In the genomic region with DNA sequence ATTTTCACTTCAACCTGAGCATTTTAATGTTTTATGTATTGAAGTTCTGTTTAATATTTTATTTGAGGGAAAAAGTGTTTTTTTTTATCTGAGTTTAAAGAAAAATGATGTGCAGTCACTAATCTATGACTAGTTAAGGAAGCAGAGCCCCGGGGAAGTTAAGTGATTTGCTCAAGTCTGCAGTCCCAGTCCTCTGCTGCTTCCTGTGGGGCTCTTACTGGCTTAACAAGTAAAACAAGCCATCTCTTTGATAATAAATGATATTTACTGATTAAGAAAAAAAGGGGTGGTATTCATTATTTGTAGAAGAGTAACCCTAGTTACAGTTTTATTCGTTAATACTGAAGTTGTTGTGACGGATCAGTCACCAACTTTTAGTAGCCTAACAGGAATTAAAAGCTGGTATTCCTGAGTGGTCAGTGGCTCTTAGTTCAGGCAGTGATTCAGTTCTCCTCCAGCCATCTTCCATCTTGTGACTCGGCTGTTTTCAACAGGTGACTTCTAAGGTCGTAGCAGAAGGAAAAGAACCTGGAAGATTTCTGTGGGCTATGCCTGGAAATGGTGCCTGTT, we compare ENCODE assay signal across 18 cellular contexts. TPM values are rescaled to one million over a fixed set of nuclear protein-coding genes. Genes with fewer than 3 reads are reported as not detected.
DNase-seq lines count a peak whose midpoint lies in the region; ATAC-seq and TF ChIP-seq lines count a peak whose summit lies in the region.
"Had no signal": no experiment of that assay in that cellular context is flagged by ENCODE, and none has a peak within 500 bp of the region (broad histone marks: within the 10 kb centered on the region; RNA-seq: fewer than 3 reads in every experiment).

No MANE protein-coding gene starts in this region.

- peaks cover 95 to 96% (median 96%) of the 10 kb centered on the region in 3 donors for H3K4me1 Mint-ChIP-seq in T-cell

- H3K27me3 ChIP-seq in body of pancreas = no peaks in the 10 kb centered on the region
- H3K27me3 ChIP-seq: right lobe of liver, SJCRH30 had no signal

- TF ChIP-seq POLR2A in body of pancreas (IDR thresholded peaks at IDR 0.05) (no peak), lower leg skin (IDR thresholded peaks at IDR 0.05) (no peak)

- WGBS in body of pancreas, 2 donors = 49 to 71% methylated on average over 5 of the region's 5 CpGs
- 71 to 72% methylated on average over 5 of the region's 5 CpGs for WGBS in lower leg skin, 2 donors

- no peak for TF ChIP-seq CTCF in body of pancreas (IDR thresholded peaks at IDR 0.05)
- no peak for TF ChIP-seq CTCF in lower leg skin (IDR thresholded peaks at IDR 0.05)

- no peaks in the 10 kb centered on the region for H3K4me1 ChIP-seq in body of pancreas
- H3K4me1 ChIP-seq: esophagus muscularis mucosa, right lobe of liver, SJCRH30 had no signal

- no peaks in the 10 kb centered on the region for H3K27me3 Mint-ChIP-seq in T-cell

- H3K27ac ChIP-seq in body of pancreas = peak overlapping the region; percentile 11 to 76 (median 48)
- H3K27ac ChIP-seq: esophagus muscularis mucosa, right lobe of liver, SJCRH30 had no signal

- POLR2A ChIA-PET in T-cell (lab: Charles Lee) = interaction anchor here (1.2 to 2.7 kb wide), 2 partner anchors 13 to 21 kb away, joined by 3 to 19 read pairs; partner anchors contain the start of gene BICDL1 (in 1 of the 2)

- H3K9me3 Mint-ChIP-seq in T-cell = no peaks in the 10 kb centered on the region

- CTCF ChIA-PET in T-cell (lab: Charles Lee) = interaction anchor here in 1 of 2 donors (0.7 to 2.1 kb wide), 2 partner anchors 20 to 22 kb away, joined by 4 to 5 read pairs; partner anchors contain the start of gene BICDL1

- H3K36me3 Mint-ChIP-seq in T-cell = peaks cover 41% of the 10 kb centered on the region

- peak overlapping the region; percentile 90 to 93 for H3K27ac Mint-ChIP-seq in T-cell

- no peak overlapping the region for H3K4me3 ChIP-seq in body of pancreas
- H3K4me3 ChIP-seq in lower leg skin (ENCODE audit: low read depth, poor library complexity, severe bottlenecking) = no peak overlapping the region
- H3K4me3 ChIP-seq: esophagus muscularis mucosa, HAP-1, right lobe of liver, SJCRH30 had no signal

- H3K4me3 Mint-ChIP-seq in T-cell = peak overlapping the region in 2 of 3 donors; percentile 22 to 77

- intact Hi-C loops in body of pancreas (cut with DNase I) (no loop called here), lower leg skin (cut with DNase I; ENCODE audit: low total_unique reads) (no loop called here)

- no peaks in the 10 kb centered on the region for H3K9me3 ChIP-seq in body of pancreas
- H3K9me3 ChIP-seq: esophagus muscularis mucosa, HAP-1, right lobe of liver, SJCRH30 had no signal

- DNase-seq in activated effector memory CD4-positive, alpha-beta T cell treated with anti-CD3 and anti-CD28 coated beads, Interleukin-2, amount 50 U/mL, for 16 hours = peak; percentile 66
- no peak for DNase-seq in activated effector memory CD4-positive, alpha-beta T cell treated with Interleukin-2 at 50 U/mL for 16 hours
- DNase-seq in T-cell (peak in 19 of 34 experiments; percentile 6 to 40 (median 24)), body of pancreas (peak in 2 of 4 donors; percentile 9 to 25), renal cortical epithelial cell (ENCODE audit: low read depth) (peak; percentile 34), lower leg skin (ENCODE audit: low spot score in 2 of 2) (no peak)
- DNase-seq: anterior cingulate cortex; cortex of kidney; glutamatergic neuron; NCI-H2029 treated with DMSO at 0.1 percent for 48 hours; NCI-H510A treated with DMSO at 0.1 percent for 48 hours; right lobe of liver; SJCRH30; stimulated activated CD4-positive, alpha-beta T cell treated with anti-CD3 and anti-CD28 coated beads, Interleukin-4, amount 100 ng/mL, for 1 hour had no signal

- ATAC-seq in T-cell (replicated peaks in 1 of 4) (no peak), body of pancreas (peak; percentile 55), HG02884 (IDR thresholded peaks at IDR 0.05; ENCODE audit: unreplicated experiment) (no peak), HG03442 (IDR thresholded peaks at IDR 0.05; ENCODE audit: unreplicated experiment) (no peak)
- ATAC-seq: right lobe of liver had no signal

- no peaks in the 10 kb centered on the region for H3K36me3 ChIP-seq in body of pancreas (replicated peaks in 1 of 2; ENCODE audit: insufficient read depth in 1 of 2, low read depth in 2 of 2)
- H3K36me3 ChIP-seq: esophagus muscularis mucosa, HAP-1, right lobe of liver, SJCRH30 had no signal

RNA-seq across cellular contexts. Expression of gene BICDL1, which starts 21.7 kb away (rescaled TPM):
- total RNA-seq in T-cell = 100 to 1,000 TPM; 134 to 176 (median 158) TPM
- total RNA-seq in body of pancreas = 1 to 10 TPM; 5.9 to 6.2 TPM
- 9.2 and 15.5 TPM in 2 replicates for total RNA-seq in renal cortical epithelial cell
- total RNA-seq in lower leg skin = 100 to 1,000 TPM in 3 of 4 donors, 10 to 100 TPM in 1; 98.2 to 190 (median 131) TPM
- total RNA-seq: SJCRH30 had no signal

Comparison
In these comparisons a context has a peak if more than half of its experiments do, and no peak if none do; other contexts are left out.
1. DNase-seq: peak in activated effector memory CD4-positive, alpha-beta T cell treated with anti-CD3 and anti-CD28 coated beads, Interleukin-2, amount 50 U/mL, for 16 hours (single experiment), T-cell (19 of 34) and renal cortical epithelial cell (single experiment); none in activated effector memory CD4-positive, alpha-beta T cell treated with Interleukin-2 at 50 U/mL for 16 hours (single experiment) and lower leg skin (0 of 2).